ENCODE assay signal across 1 cellular context in genomic region chr4:28449080-28449479, GRCh38.
TF ChIP-seq lines count a peak whose summit lies in the region.

No MANE protein-coding gene starts in this region.

TF ChIP-seq in A549, 52 proteins besides CTCF, POLR2A, EP300 and RAD21 (continued from another document):
- TF ChIP-seq FOSL2 (IDR thresholded peaks at IDR 0.05) (no peak), FOSL2 (CRISPR knock-in tag; IDR thresholded peaks at IDR 0.05) (no peak), ZC3H11A (IDR thresholded peaks at IDR 0.05) (no peak), HEYL (CRISPR knock-in tag; IDR thresholded peaks at IDR 0.05) (no peak), TFCP2L1 (CRISPR knock-in tag; IDR thresholded peaks at IDR 0.05) (no peak), GATA3 (IDR thresholded peaks at IDR 0.05; ENCODE audit: borderline replicate concordance) (no peak), ZNF302 (CRISPR knock-in tag; IDR thresholded peaks at IDR 0.05) (no peak)
